ENCODE assay signal across 20 cellular contexts in genomic region chr13:112623051-112623711, GRCh38.
"Had no signal": no experiment of that assay in that cellular context is flagged by ENCODE, and none has a peak within 500 bp of the region (broad histone marks: within the 10 kb centered on the region; RNA-seq: fewer than 3 reads in every experiment).

No MANE protein-coding gene starts in this region.

- H3K4me1 ChIP-seq: left ventricle myocardium inferior, lower lobe of right lung, parathyroid adenoma, right atrium auricular region, sigmoid colon, stomach had no signal

- H3K27ac ChIP-seq: dorsolateral prefrontal cortex, left ventricle myocardium inferior, lower lobe of right lung, parathyroid adenoma, right atrium auricular region, sigmoid colon, skin epidermis, stomach, thoracic aorta had no signal

- ATAC-seq: esophagus mucosa; lower lobe of right lung; natural killer cell treated with Interleukin-12 subunit alpha and Interleukin-12 subunit beta and Interleukin-15 and Interleukin-18, amount 100 ng/mL, for 72 hours had no signal

- H3K4me3 ChIP-seq: dorsolateral prefrontal cortex, left ventricle myocardium inferior, lower lobe of right lung, right atrium auricular region, sigmoid colon, skin epidermis, stomach, thoracic aorta had no signal

- H3K9me3 ChIP-seq: left ventricle myocardium inferior, lower lobe of right lung, right atrium auricular region, sigmoid colon, stomach, thoracic aorta had no signal

- H3K36me3 ChIP-seq: left ventricle myocardium inferior, lower lobe of right lung, right atrium auricular region, sigmoid colon, stomach, thoracic aorta had no signal

- DNase-seq: cortex of kidney; dorsolateral prefrontal cortex; effector memory CD4-positive, alpha-beta T cell; immature natural killer cell; left cardiac atrium; left ventricle myocardium inferior; lower lobe of right lung; midbrain; sigmoid colon; stimulated activated CD4-positive, alpha-beta T cell treated with anti-CD3 and anti-CD28 coated beads, Interleukin-12 subunit alpha, Interleukin-12 subunit beta, amount 100 ng/mL, for 4 hours; stimulated activated naive CD4-positive, alpha-beta T cell; stomach; substantia nigra; trophoblast cell had no signal

- H3K27me3 ChIP-seq: right atrium auricular region, sigmoid colon had no signal
